7 cellular contexts compared by ENCODE assay signal in genomic region chrX:15674899-15675489, GRCh38.
A peak's percentile ranks its signal among the peaks of the same experiment; 100 is the strongest.
DNase-seq lines count a peak whose midpoint lies in the region; ATAC-seq and TF ChIP-seq lines count a peak whose summit lies in the region.

No MANE protein-coding gene starts in this region.

- TF ChIP-seq CTCF in astrocyte of the cerebellum (IDR thresholded peaks at IDR 0.05; ENCODE audit: low read depth, low read length, missing control alignments), result no peak

- ATAC-seq in GM18505 (IDR thresholded peaks at IDR 0.05; ENCODE audit: unreplicated experiment) (peak; percentile 82), HG02943 (IDR thresholded peaks at IDR 0.05; ENCODE audit: low read depth, unreplicated experiment) (peak; percentile 83)

- DNase-seq in NCI-H187 (lab: John Stamatoyannopoulos, UW) (peak; percentile 86 to 97), T-helper 2 cell (peak; percentile 51 to 96 (median 82)), astrocyte of the cerebellum (ENCODE audit: low read depth) (peak; percentile 86), hippocampal formation (lab: John Stamatoyannopoulos, UW) (peak; percentile 89 to 96), retina (peak; percentile 100)

- in situ Hi-C loops in astrocyte of the cerebellum (cut with HindIII; ENCODE audit: low sequenced_read_pairs), result no loop called here

- peak; percentile 82 for TF ChIP-seq POLR2A in GM18505 (IDR thresholded peaks at IDR 0.05; ENCODE audit: borderline replicate concordance, extremely low read depth, insufficient read depth, insufficient read length)

- peak overlapping the region; percentile 79 for H3K4me3 ChIP-seq in astrocyte of the cerebellum (ENCODE audit: low read depth, low read length)

Comparison
In these comparisons a context has a peak if more than half of its experiments do, and no peak if none do; other contexts are left out.
1. Peak in every context shown above with its lines: DNase-seq, ATAC-seq and H3K4me3 ChIP-seq.